ENCODE assay signal across 10 cellular contexts in the genomic region with DNA sequence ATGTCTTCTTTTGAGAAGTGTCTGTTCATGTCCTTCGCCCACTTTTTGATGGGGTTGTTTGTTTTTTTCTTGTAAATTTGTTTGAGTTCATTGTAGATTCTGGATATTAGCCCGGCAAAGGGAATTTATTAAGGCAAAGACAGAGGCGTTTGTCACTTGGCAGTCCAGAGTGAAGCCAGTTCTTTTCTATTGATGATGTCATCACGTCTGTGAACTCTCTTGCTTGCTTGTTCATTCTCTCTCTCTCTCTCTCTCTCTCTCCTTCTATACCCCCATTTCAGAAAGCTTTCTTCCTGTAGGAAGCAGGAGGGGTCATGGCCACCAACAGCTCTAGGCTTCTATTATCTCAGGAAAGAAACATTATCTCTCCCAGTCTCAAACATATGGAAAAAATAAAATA.
"Had no signal": no experiment of that assay in that cellular context is flagged by ENCODE, and none has a peak within 500 bp of the region (broad histone marks: within the 10 kb centered on the region; RNA-seq: fewer than 3 reads in every experiment).

No MANE protein-coding gene starts in this region.

- H2AFZ ChIP-seq: GM23338 had no signal

- DNase-seq: H9, HCEC 1CT, HFFc6, IMR-90, KBM-7 had no signal

- H3K4me3 ChIP-seq: GM23338 had no signal

- H3K9ac ChIP-seq: KMS-11 had no signal

- H3K27ac ChIP-seq: HL-60, KMS-11 had no signal

- H3K4me2 ChIP-seq: GM23338, KMS-11 had no signal

- ATAC-seq: GM23338 had no signal

- FAIRE-seq: H1, H54 had no signal
